ENCODE assay signal across 8 cellular contexts in the genomic region with DNA sequence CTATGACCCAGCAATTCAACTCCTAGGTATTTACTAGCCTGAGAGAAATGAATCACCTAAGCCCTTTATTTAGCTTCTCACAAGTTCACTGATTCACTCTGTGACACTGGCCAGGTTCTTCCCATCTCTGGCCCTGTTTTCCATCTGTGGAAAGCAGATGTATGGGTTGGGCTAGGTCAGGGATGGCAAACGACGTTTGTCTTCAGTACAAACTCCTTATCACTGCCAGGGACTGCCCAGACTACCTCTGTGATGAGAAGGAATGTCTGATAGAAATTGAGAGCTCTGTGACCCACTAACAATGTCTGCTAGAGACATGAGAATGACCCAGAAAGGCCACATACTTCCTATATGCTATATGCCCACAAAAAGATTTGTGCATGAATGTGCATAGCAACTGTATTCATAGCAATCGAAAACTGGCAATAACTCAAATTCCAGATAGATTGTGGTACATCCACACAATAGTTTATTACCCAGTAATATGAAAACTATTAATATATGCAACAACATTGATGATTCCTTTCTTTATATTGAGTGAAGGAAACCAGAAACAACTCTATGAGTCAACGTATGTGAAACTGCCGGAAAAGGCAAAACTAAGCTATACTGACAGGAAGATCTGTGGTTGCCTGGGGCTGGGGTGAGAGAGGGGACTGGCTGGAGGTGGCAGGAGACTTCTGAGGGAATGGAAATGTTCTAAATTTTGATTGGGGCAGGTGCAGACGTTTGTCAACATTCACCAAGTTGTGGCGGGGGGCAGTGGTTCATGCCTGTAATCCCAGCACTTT. TPM values are rescaled to one million over a fixed set of nuclear protein-coding genes. Genes with fewer than 3 reads are reported as not detected.
DNase-seq lines count a peak whose midpoint lies in the region; ATAC-seq and TF ChIP-seq lines count a peak whose summit lies in the region.

No MANE protein-coding gene starts in this region.

- H3K27me3 ChIP-seq in kidney epithelial cell (ENCODE audit: control insufficient read depth, insufficient read depth, low read length) = no peaks in the 10 kb centered on the region

- peak; percentile 52 for ATAC-seq in GM18909 (IDR thresholded peaks at IDR 0.05; ENCODE audit: poor library complexity, unreplicated experiment)

- peak; percentile 11 for DNase-seq in KG1 (lab: John Stamatoyannopoulos, UW)
- DNase-seq in activated T-cell treated with anti-CD3 and anti-CD28 coated beads for 24 hours (ENCODE audit: low read depth) = peak; percentile 51
- DNase-seq in kidney epithelial cell (ENCODE audit: low read depth) = peak; percentile 50
- no peak for DNase-seq in NCI-H2107 treated with DMSO at 0.1 percent for 48 hours (lab: John Stamatoyannopoulos, UW; ENCODE audit: unreplicated experiment)
- no peak for DNase-seq in NCI-H1092 (lab: John Stamatoyannopoulos, UW)
- no peak for DNase-seq in D341Med (ENCODE audit: low spot score)
- DNase-seq in SHP77 (lab: John Stamatoyannopoulos, UW) = no peak

- no peak overlapping the region for H3K4me3 ChIP-seq in kidney epithelial cell (ENCODE audit: low read depth, low read length)

- TF ChIP-seq CTCF in kidney epithelial cell (IDR thresholded peaks at IDR 0.05; ENCODE audit: insufficient read depth, low read length, poor library complexity, severe bottlenecking) = no peak

- no peaks in the 10 kb centered on the region for H3K36me3 ChIP-seq in kidney epithelial cell (ENCODE audit: control insufficient read depth, insufficient read depth, low read length)

RNA-seq across cellular contexts. Expression of a gene that starts 32.0 kb away (rescaled TPM):
- total RNA-seq in kidney epithelial cell = 61.0 and 75.2 TPM in 2 replicates

RNA-seq across cellular contexts. Expression of a gene that starts 44.7 kb away (rescaled TPM):
- total RNA-seq in kidney epithelial cell = 0.08 TPM in 1 of 2 replicates, not detected in the other

Comparison
In these comparisons a context has a peak if more than half of its experiments do, and no peak if none do; other contexts are left out.
1. DNase-seq: peak in KG1 (single experiment), activated T-cell treated with anti-CD3 and anti-CD28 coated beads for 24 hours (single experiment) and kidney epithelial cell (single experiment); none in NCI-H2107 treated with DMSO at 0.1 percent for 48 hours (single experiment), NCI-H1092 (single experiment), D341Med (single experiment) and SHP77 (0 of 2).